In the genomic region with DNA sequence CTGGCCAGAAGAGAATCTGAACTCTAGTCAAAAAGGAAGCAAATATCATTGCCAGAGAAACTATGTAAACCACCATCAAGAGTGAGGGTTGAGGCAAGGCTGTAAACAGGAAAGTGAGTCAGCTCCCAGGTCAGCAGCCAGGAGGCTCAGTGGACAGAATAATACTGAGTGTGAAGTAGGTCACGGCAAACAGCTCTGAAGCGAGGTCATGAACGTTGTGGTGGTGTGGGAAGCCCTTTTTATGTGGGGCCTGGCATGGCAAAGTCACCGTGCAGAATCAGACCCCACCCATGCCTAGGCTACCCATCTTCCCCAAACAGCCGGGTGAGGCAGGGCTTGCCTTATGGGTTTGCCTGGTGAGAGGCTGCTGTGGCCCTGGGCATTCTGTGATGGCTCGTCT, we compare ENCODE assay signal across 8 cellular contexts. TPM values are rescaled to one million over a fixed set of nuclear protein-coding genes. Genes with fewer than 3 reads are reported as not detected.
A peak's percentile ranks its signal among the peaks of the same experiment; 100 is the strongest.
DNase-seq lines count a peak whose midpoint lies in the region; ATAC-seq and TF ChIP-seq lines count a peak whose summit lies in the region.

No MANE protein-coding gene starts in this region.

- POLR2A ChIA-PET in Panc1 (lab: Charles Lee) = no interaction called here

- no peaks in the 10 kb centered on the region for H3K27me3 ChIP-seq in Panc1 (ENCODE audit: control insufficient read depth, insufficient read depth, low read length)

- DNase-seq in Panc1 (ENCODE audit: low read depth, low spot score) = peak; percentile 33
- peak; percentile 85 for DNase-seq in activated effector memory CD4-positive, alpha-beta T cell treated with anti-CD3 and anti-CD28 coated beads, Interleukin-2, amount 50 U/mL, for 16 hours
- DNase-seq in left ventricle myocardium superior = peak; percentile 53
- DNase-seq in stimulated activated CD4-positive, alpha-beta T cell treated with anti-CD3 and anti-CD28 coated beads, Interleukin-2, amount 100 ng/mL, for 4 hours (ENCODE audit: low read depth) = peak; percentile 36
- no peak for DNase-seq in NCI-H1092 (lab: John Stamatoyannopoulos, UW)
- DNase-seq in NCI-H1048 (lab: John Stamatoyannopoulos, UW) = no peak

- in situ Hi-C loops in Panc1 (cut with HindIII; ENCODE audit: low pct_unique_long_range_greater_than_20kb, low sequenced_read_pairs) = no loop called here

- no peak for TF ChIP-seq CTCF in Panc1 (IDR thresholded peaks at IDR 0.05)

- CTCF ChIA-PET in Panc1 (lab: Charles Lee) = no interaction called here

- intact Hi-C loops in Panc1 (cut with micrococcal nuclease; ENCODE audit: unreplicated experiment) = no loop called here
- intact Hi-C loops in left ventricle myocardium superior (cut with micrococcal nuclease) = no loop called here

- no TSS peak for BruUV-seq in Panc1 (replicated peaks; lab: Mats Ljungman, UMichigan)

- H3K4me1 ChIP-seq in Panc1 (ENCODE audit: control insufficient read depth, insufficient read depth, low read length) = no peaks in the 10 kb centered on the region; the same call in 1 of the 2 replicates

- H3K27ac ChIP-seq in Panc1 (ENCODE audit: low read length) = no peak overlapping the region

- ATAC-seq in GM19351 (IDR thresholded peaks at IDR 0.05; ENCODE audit: unreplicated experiment) (peak; percentile 34), Panc1 (peak; percentile 87), left ventricle myocardium superior (peak; percentile 73), HG02938 (IDR thresholded peaks at IDR 0.05; ENCODE audit: unreplicated experiment) (no peak)

- H3K9me3 ChIP-seq in Panc1 (ENCODE audit: control insufficient read depth, insufficient read depth, low read depth, low read length) = no peaks in the 10 kb centered on the region

- H3K4me3 ChIP-seq in Panc1 (ENCODE audit: low read depth in 2 of 2, low read length in 2 of 2) = no peak overlapping the region

- no peaks in the 10 kb centered on the region for H3K36me3 ChIP-seq in Panc1 (ENCODE audit: control insufficient read depth, insufficient read depth, low read length)

RNA-seq across cellular contexts. Expression of gene THBS1, which starts 43.9 kb away (rescaled TPM):
- 61.9 TPM for total RNA-seq in Panc1 (2021; ENCODE audit: unreplicated experiment)
- 21.3 TPM for polyA plus RNA-seq in Panc1 (2012; ENCODE audit: insufficient read length)
- total RNA-seq in left ventricle myocardium superior = 29.5 TPM

Comparison
In these comparisons a context has a peak if more than half of its experiments do, and no peak if none do; other contexts are left out.
1. DNase-seq: peak in Panc1 (single experiment), activated effector memory CD4-positive, alpha-beta T cell treated with anti-CD3 and anti-CD28 coated beads, Interleukin-2, amount 50 U/mL, for 16 hours (single experiment), left ventricle myocardium superior (single experiment) and stimulated activated CD4-positive, alpha-beta T cell treated with anti-CD3 and anti-CD28 coated beads, Interleukin-2, amount 100 ng/mL, for 4 hours (single experiment); none in NCI-H1092 (single experiment) and NCI-H1048 (single experiment).